8 cellular contexts compared by ENCODE assay signal in genomic region chr3:129001817-129002572, GRCh38. TPM values are rescaled to one million over a fixed set of nuclear protein-coding genes. Genes with fewer than 3 reads are reported as not detected.
DNase-seq lines count a peak whose midpoint lies in the region; ATAC-seq and TF ChIP-seq lines count a peak whose summit lies in the region.

No MANE protein-coding gene starts in this region.

- H3K36me3 ChIP-seq in lower lobe of right lung (no peaks in the 10 kb centered on the region), testis (ENCODE audit: low read depth, missing control alignments) (no peaks in the 10 kb centered on the region)

- H3K9me3 ChIP-seq in lower lobe of right lung = no peaks in the 10 kb centered on the region
- no peaks in the 10 kb centered on the region for H3K9me3 ChIP-seq in testis

- no peak overlapping the region for H3K27ac Mint-ChIP-seq in activated naive CD8-positive, alpha-beta T cell treated with anti-CD3 and anti-CD28 coated beads, Interleukin-2, amount 50 U/mL, for 24 hours

- H3K4me1 ChIP-seq in lower lobe of right lung (peaks cover 65% of the 10 kb centered on the region), testis (peaks cover 16% of the 10 kb centered on the region)

- H3K36me3 Mint-ChIP-seq in activated naive CD8-positive, alpha-beta T cell treated with anti-CD3 and anti-CD28 coated beads, Interleukin-2, amount 50 U/mL, for 24 hours (ENCODE audit: low read depth) = no peaks in the 10 kb centered on the region

- H3K27me3 ChIP-seq in lower lobe of right lung (ENCODE audit: low read depth) (peaks cover 44% of the 10 kb centered on the region), testis (no peaks in the 10 kb centered on the region)

- no peak for TF ChIP-seq CTCF in lower lobe of right lung (IDR thresholded peaks at IDR 0.05)
- no peak for TF ChIP-seq CTCF in testis (IDR thresholded peaks at IDR 0.05)

- WGBS in testis, 2 donors = 1 to 14% methylated on average over 6 to 79 of the region's 81 CpGs

- H3K27me3 Mint-ChIP-seq in activated naive CD8-positive, alpha-beta T cell treated with anti-CD3 and anti-CD28 coated beads, Interleukin-2, amount 50 U/mL, for 24 hours = peaks cover 38% of the 10 kb centered on the region

- intact Hi-C loops in lower lobe of right lung (cut with DNase I) = no loop called here
- intact Hi-C loops in testis (cut with DNase I; ENCODE audit: low total_unique reads) = no loop called here

- peak overlapping the region; percentile 75 for H3K4me3 ChIP-seq in lower lobe of right lung
- H3K4me3 ChIP-seq in testis = peak overlapping the region; percentile 55 to 61

- H3K4me1 Mint-ChIP-seq in activated naive CD8-positive, alpha-beta T cell treated with anti-CD3 and anti-CD28 coated beads, Interleukin-2, amount 50 U/mL, for 24 hours = peaks cover 34% of the 10 kb centered on the region

- peak overlapping the region; percentile 53 for H3K4me3 Mint-ChIP-seq in activated naive CD8-positive, alpha-beta T cell treated with anti-CD3 and anti-CD28 coated beads, Interleukin-2, amount 50 U/mL, for 24 hours

- no peak for TF ChIP-seq POLR2A in testis (IDR thresholded peaks at IDR 0.05)

- H3K27ac ChIP-seq in lower lobe of right lung (peak overlapping the region; percentile 77), testis (peak overlapping the region in 1 of 2 donors; percentile 82)

- peak; percentile 50 for ATAC-seq in activated naive CD8-positive, alpha-beta T cell treated with anti-CD3 and anti-CD28 coated beads, Interleukin-2, amount 50 U/mL, for 24 hours
- ATAC-seq in lower lobe of right lung (peak; percentile 8 to 11), GM21825 (IDR thresholded peaks at IDR 0.05; ENCODE audit: unreplicated experiment) (no peak)

- DNase-seq in stimulated activated CD4-positive, alpha-beta T cell treated with anti-CD3 and anti-CD28 coated beads, Interleukin-12 subunit alpha, Interleukin-12 subunit beta, amount 100 ng/mL, for 4 hours = peak; percentile 32
- no peak for DNase-seq in stimulated activated CD4-positive, alpha-beta T cell treated with anti-CD3 and anti-CD28 coated beads, Interleukin-4, amount 100 ng/mL, for 4 hours
- peak; percentile 45 for DNase-seq in activated naive CD8-positive, alpha-beta T cell treated with anti-CD3 and anti-CD28 coated beads, Interleukin-2, amount 50 U/mL, for 24 hours
- DNase-seq in lower lobe of right lung (no peak), testis (no peak), COLO668 (lab: John Stamatoyannopoulos, UW; ENCODE audit: unreplicated experiment) (no peak), HuH-7.5 (ENCODE audit: low spot score) (no peak)

- no peaks in the 10 kb centered on the region for H3K9me3 Mint-ChIP-seq in activated naive CD8-positive, alpha-beta T cell treated with anti-CD3 and anti-CD28 coated beads, Interleukin-2, amount 50 U/mL, for 24 hours

RNA-seq across cellular contexts. Expression of gene EFCC1, which starts 0.9 kb away (rescaled TPM):
- 12.1 TPM for total RNA-seq in lower lobe of right lung
- total RNA-seq in testis = 1 to 10 TPM; 2.8 to 2.9 TPM
- polyA plus RNA-seq in testis (ENCODE audit: insufficient read depth, low read depth, low replicate concordance) = 2.6 TPM

RNA-seq across cellular contexts. Expression of gene CFAP92, which starts 8.1 kb away (rescaled TPM):
- 2.0 TPM for total RNA-seq in lower lobe of right lung
- total RNA-seq in testis = 10 to 100 TPM; 16.0 to 26.7 TPM
- 62.0 TPM for polyA plus RNA-seq in testis (ENCODE audit: insufficient read depth, low read depth, low replicate concordance)

RNA-seq across cellular contexts. Expression of gene GP9, which starts 58.6 kb away (rescaled TPM):
- total RNA-seq in lower lobe of right lung = 2.6 TPM
- total RNA-seq in testis = 1 to 10 TPM; 1.4 to 1.7 TPM
- polyA plus RNA-seq in testis (ENCODE audit: insufficient read depth, low read depth, low replicate concordance) = 2.1 TPM

Comparison
In these comparisons a context has a peak if more than half of its experiments do, and no peak if none do; other contexts are left out.
1. DNase-seq: peak in stimulated activated CD4-positive, alpha-beta T cell treated with anti-CD3 and anti-CD28 coated beads, Interleukin-12 subunit alpha, Interleukin-12 subunit beta, amount 100 ng/mL, for 4 hours (single experiment) and activated naive CD8-positive, alpha-beta T cell treated with anti-CD3 and anti-CD28 coated beads, Interleukin-2, amount 50 U/mL, for 24 hours (single experiment); none in stimulated activated CD4-positive, alpha-beta T cell treated with anti-CD3 and anti-CD28 coated beads, Interleukin-4, amount 100 ng/mL, for 4 hours (0 of 2), lower lobe of right lung (single experiment), testis (single experiment), COLO668 (single experiment) and HuH-7.5 (single experiment).